In the genomic region with DNA sequence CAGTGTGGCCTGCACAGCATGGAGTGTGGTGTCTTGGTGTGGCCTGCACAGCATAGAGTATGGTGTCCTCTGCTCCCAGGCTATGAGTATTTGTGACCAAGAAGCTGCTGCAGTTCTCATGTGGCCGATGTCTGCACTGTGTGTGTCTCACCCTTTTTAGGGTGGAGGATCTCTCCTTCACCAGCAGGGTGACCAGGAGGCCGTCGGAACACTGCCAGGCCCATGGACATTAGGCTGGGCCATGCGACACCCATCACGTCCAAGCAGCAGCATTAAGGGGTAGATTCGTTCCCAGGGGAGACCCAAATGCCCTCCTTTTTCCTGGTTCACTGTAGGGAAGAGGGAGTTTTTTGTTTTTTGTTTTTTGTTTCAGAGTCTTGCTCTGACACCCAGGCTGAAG, we compare ENCODE assay signal across 29 cellular contexts.
DNase-seq lines count a peak whose midpoint lies in the region; ATAC-seq and TF ChIP-seq lines count a peak whose summit lies in the region.
"Had no signal": no experiment of that assay in that cellular context is flagged by ENCODE, and none has a peak within 500 bp of the region (broad histone marks: within the 10 kb centered on the region; RNA-seq: fewer than 3 reads in every experiment).

No MANE protein-coding gene starts in this region.

- H4K5ac ChIP-seq in IMR-90 (ENCODE audit: low read depth, low read length), result no peak overlapping the region

- H3K9me1 ChIP-seq in IMR-90 (ENCODE audit: insufficient read depth, low read length), result 0 out of 2 replicates have a peak, but pooled peaks cover 3% of the 10 kb centered on the region

- intact Hi-C loops in IMR-90 (cut with micrococcal nuclease), result no loop called here
- intact Hi-C loops in OCI-LY7 (cut with micrococcal nuclease; ENCODE audit: unreplicated experiment), result no loop called here

- peak; percentile 35 for DNase-seq in ELF-1 (ENCODE audit: low read depth, low spot score)
- no peak for DNase-seq in IMR-90
- DNase-seq in choroid plexus epithelial cell (ENCODE audit: low read depth), result no peak
- no peak for DNase-seq in mesothelial cell of epicardium (ENCODE audit: low spot score in 2 of 2, unreplicated experiment in 2 of 2)
- DNase-seq in NCI-H526 (lab: John Stamatoyannopoulos, UW), result no peak
- DNase-seq in NCI-H2171 treated with DMSO at 0.1 percent for 48 hours (lab: John Stamatoyannopoulos, UW), result no peak
- DNase-seq in OCI-LY7 (ENCODE audit: low spot score), result no peak
- DNase-seq: activated CD4-positive, alpha-beta memory T cell treated with anti-CD3 and anti-CD28 coated beads, Interleukin-2, amount 10 ng/mL, durations not matched to agents 7 days and 5 days; activated CD8-positive, alpha-beta memory T cell treated with anti-CD3 and anti-CD28 coated beads, Interleukin-2, amount 50 U/mL, for 4 hours; activated naive CD4-positive, alpha-beta T cell treated with anti-CD3 and anti-CD28 coated beads for 36 hours; BE2C; CD8-positive, alpha-beta T cell; cerebellar nuclear complex; esophagus squamous epithelium; foreskin keratinocyte; GM23248; heart left ventricle; mammary epithelial cell; NCI-H1105; NCI-H187; NCI-H2171; NCI-H510A; Peyer's patch; right lobe of liver; SIG-M5; spleen; thyroid gland had no signal

- H3K56ac ChIP-seq in IMR-90 (ENCODE audit: extremely low read depth, insufficient read depth, low read length), result no peak overlapping the region

- H3K4me2 ChIP-seq in IMR-90 (ENCODE audit: low read depth, low read length) (no peak overlapping the region), OCI-LY7 (ENCODE audit: low read length) (no peak overlapping the region)

- peak overlapping the region; percentile 49; the same call in 1 of the 3 replicates for H2BK15ac ChIP-seq in IMR-90 (ENCODE audit: low read depth, low read length)

- H3K9me3 ChIP-seq in IMR-90 (ENCODE audit: control insufficient read depth, insufficient read depth, low read length) (no peaks in the 10 kb centered on the region), OCI-LY7 (ENCODE audit: low read length) (no peaks in the 10 kb centered on the region)
- H3K9me3 ChIP-seq: BE2C, esophagus squamous epithelium, heart left ventricle, Peyer's patch, prostate gland, right lobe of liver, spleen, thyroid gland had no signal

- POLR2A ChIA-PET in IMR-90 (lab: Charles Lee; ENCODE audit: unreplicated experiment), result no interaction called here
- POLR2A ChIA-PET in OCI-LY7 (lab: Charles Lee), result no interaction called here

- ATAC-seq in IMR-90 (ENCODE audit: low read depth), result no peak
- ATAC-seq in HG03342 (IDR thresholded peaks at IDR 0.05; ENCODE audit: unreplicated experiment), result no peak
- ATAC-seq: CD8-positive, alpha-beta T cell; foreskin keratinocyte; heart left ventricle had no signal

- H3K27ac ChIP-seq in IMR-90 (ENCODE audit: insufficient read depth, low read length) (no peak overlapping the region), OCI-LY7 (ENCODE audit: low read depth, low read length, poor library complexity, severe bottlenecking) (no peak overlapping the region)
- H3K27ac ChIP-seq: esophagus squamous epithelium, foreskin keratinocyte, GM23248, heart left ventricle, Peyer's patch, prostate gland, right lobe of liver, spleen, thyroid gland had no signal

- H4K20me1 ChIP-seq in IMR-90 (ENCODE audit: insufficient read depth, low read length), result no peaks in the 10 kb centered on the region
- no peaks in the 10 kb centered on the region for H4K20me1 ChIP-seq in OCI-LY7 (ENCODE audit: insufficient read depth, low read length)

- no peak for TF ChIP-seq POLR2A in IMR-90 (IDR thresholded peaks at IDR 0.05; ENCODE audit: low read depth, low read length)

- peak overlapping the region; percentile 73 for H3K27ac Mint-ChIP-seq in mesothelial cell of epicardium
- H3K27ac Mint-ChIP-seq: activated CD4-positive, alpha-beta memory T cell treated with anti-CD3 and anti-CD28 coated beads, Interleukin-2, amount 10 ng/mL, durations not matched to agents 7 days and 5 days; activated naive CD4-positive, alpha-beta T cell treated with anti-CD3 and anti-CD28 coated beads for 36 hours; CD8-positive, alpha-beta T cell had no signal

- H4K8ac ChIP-seq in IMR-90 (ENCODE audit: low read depth in 2 of 2, low read length in 2 of 2), result peak overlapping the region in 1 of 2 experiments; percentile 47; a peak in 1 of 4 replicates

- CTCF ChIA-PET in IMR-90 (lab: Yijun Ruan, JAX), result interaction anchor here (0.7 kb wide), 1 partner anchor 765 kb away, joined by 5 read pairs; no protein-coding TSS in a partner anchor
- CTCF ChIA-PET in OCI-LY7 (lab: Charles Lee; ENCODE audit: unreplicated experiment), result no interaction called here

- peak overlapping the region; percentile 73 for H2AK5ac ChIP-seq in IMR-90 (ENCODE audit: low read depth, low read length)

- peak overlapping the region; percentile 65; the same call in 1 of the 2 replicates for H4K91ac ChIP-seq in IMR-90 (ENCODE audit: insufficient read depth, low read depth, low read length)

- H2AK9ac ChIP-seq in IMR-90 (replicated peaks; ENCODE audit: low read depth, low read length, poor library complexity), result peak overlapping the region; percentile 39

- H3K9me3 Mint-ChIP-seq in mesothelial cell of epicardium, result peaks cover 14% of the 10 kb centered on the region
- H3K9me3 Mint-ChIP-seq: activated naive CD4-positive, alpha-beta T cell treated with anti-CD3 and anti-CD28 coated beads for 36 hours; CD8-positive, alpha-beta T cell had no signal

- H3K4me1 ChIP-seq in IMR-90 (ENCODE audit: control insufficient read depth, insufficient read depth, low read length), result no peaks in the 10 kb centered on the region
- H3K4me1 ChIP-seq in OCI-LY7 (ENCODE audit: insufficient read depth, low read length, poor library complexity, severe bottlenecking), result no peaks in the 10 kb centered on the region
- H3K4me1 ChIP-seq: BE2C, esophagus squamous epithelium, heart left ventricle, Peyer's patch, prostate gland, right lobe of liver, spleen, thyroid gland had no signal

- no peaks in the 10 kb centered on the region for H3K36me3 ChIP-seq in IMR-90 (ENCODE audit: control insufficient read depth, insufficient read depth, low read length)
- no peaks in the 10 kb centered on the region for H3K36me3 ChIP-seq in OCI-LY7 (ENCODE audit: insufficient read depth, low read length)
- H3K36me3 ChIP-seq: BE2C, esophagus squamous epithelium, heart left ventricle, Peyer's patch, prostate gland, right lobe of liver, spleen, thyroid gland had no signal

- H3K18ac ChIP-seq in IMR-90 (ENCODE audit: low read depth, low read length), result no peak overlapping the region

- in situ Hi-C loops in IMR-90 (cut with MboI; ENCODE audit: low sequenced_read_pairs), result no loop called here

- 90% methylated on average over 6 of the region's 6 CpGs; no CpG with 5 or more reads in 1 of the 2 experiments for WGBS in IMR-90 (ENCODE audit: extremely low coverage in 2 of 2, insufficient read length in 1 of 2), 2 experiments

- TF ChIP-seq CTCF in IMR-90 (conservative IDR thresholded peaks at IDR 0.05; ENCODE audit: low read depth, low read length), result no peak
- TF ChIP-seq CTCF in choroid plexus epithelial cell (conservative IDR thresholded peaks at IDR 0.05; ENCODE audit: low read depth, low read length), result peak; percentile 4
- no peak for TF ChIP-seq CTCF in mesothelial cell of epicardium (IDR thresholded peaks at IDR 0.05; ENCODE audit: unreplicated experiment)
- no peak for TF ChIP-seq CTCF in OCI-LY7 (conservative IDR thresholded peaks at IDR 0.05; ENCODE audit: low read length)

- no peaks in the 10 kb centered on the region for H3K79me1 ChIP-seq in IMR-90 (ENCODE audit: low read depth in 1 of 2, low read length in 2 of 2)

- H3K4me1 Mint-ChIP-seq in mesothelial cell of epicardium, result peaks cover 17% of the 10 kb centered on the region
- H3K4me1 Mint-ChIP-seq: activated CD4-positive, alpha-beta memory T cell treated with anti-CD3 and anti-CD28 coated beads, Interleukin-2, amount 10 ng/mL, durations not matched to agents 7 days and 5 days had no signal

- no peaks in the 10 kb centered on the region for H3K27me3 ChIP-seq in IMR-90 (ENCODE audit: control insufficient read depth, insufficient read depth, low read length)
- H3K27me3 ChIP-seq: BE2C, foreskin keratinocyte, heart left ventricle, Peyer's patch, right lobe of liver, spleen, thyroid gland had no signal

- TF ChIP-seq RAD21 in IMR-90 (IDR thresholded peaks at IDR 0.05; ENCODE audit: low read length), result no peak

- H3K4ac ChIP-seq in IMR-90 (ENCODE audit: low read depth, low read length), result peak overlapping the region; percentile 73

- H2BK20ac ChIP-seq in IMR-90 (ENCODE audit: low read depth, low read length), result peak overlapping the region; percentile 68

- BruUV-seq in IMR-90 (replicated peaks; lab: Mats Ljungman, UMichigan) (no TSS peak), OCI-LY7 (replicated peaks; lab: Mats Ljungman, UMichigan) (no TSS peak)

- peak overlapping the region; percentile 14; the same call in 1 of the 2 replicates for H3K23ac ChIP-seq in IMR-90 (ENCODE audit: low read depth, low read length)

- no peaks in the 10 kb centered on the region for H3K9me2 ChIP-seq in OCI-LY7 (ENCODE audit: insufficient read depth, low read length)

- H3K4me3 Mint-ChIP-seq in mesothelial cell of epicardium, result no peak overlapping the region
- H3K4me3 Mint-ChIP-seq: activated CD4-positive, alpha-beta memory T cell treated with anti-CD3 and anti-CD28 coated beads, Interleukin-2, amount 10 ng/mL, durations not matched to agents 7 days and 5 days; activated naive CD4-positive, alpha-beta T cell treated with anti-CD3 and anti-CD28 coated beads for 36 hours; CD8-positive, alpha-beta T cell had no signal

- H3K27me3 Mint-ChIP-seq in mesothelial cell of epicardium (ENCODE audit: low read depth), result no peaks in the 10 kb centered on the region

- H2BK120ac ChIP-seq in IMR-90 (ENCODE audit: low read depth, low read length), result peak overlapping the region; percentile 76

- H3K4me3 ChIP-seq in IMR-90 (ENCODE audit: insufficient read depth, low read depth, low read length), result no peak overlapping the region
- H3K4me3 ChIP-seq in choroid plexus epithelial cell (ENCODE audit: low read depth, low read length), result no peak overlapping the region
- H3K4me3 ChIP-seq in OCI-LY7 (ENCODE audit: low read depth, low read length, poor library complexity, severe bottlenecking), result no peak overlapping the region
- H3K4me3 ChIP-seq: esophagus squamous epithelium, GM23248, heart left ventricle, Peyer's patch, prostate gland, right lobe of liver, spleen, thyroid gland had no signal

- no peaks in the 10 kb centered on the region for H3K79me2 ChIP-seq in OCI-LY7 (ENCODE audit: insufficient read depth, low read depth, low read length)

- H2BK5ac ChIP-seq in IMR-90 (ENCODE audit: low read depth, low read length, poor library complexity, severe bottlenecking), result no peak overlapping the region

- H3K9ac ChIP-seq in IMR-90 (ENCODE audit: low read depth, low read length), result no peak overlapping the region
- H3K9ac ChIP-seq: GM23248 had no signal

- H3K36me3 Mint-ChIP-seq in mesothelial cell of epicardium, result peaks cover 4% of the 10 kb centered on the region
- H3K36me3 Mint-ChIP-seq: CD8-positive, alpha-beta T cell had no signal

- peak overlapping the region; percentile 74; the same call in 1 of the 2 replicates for H3K14ac ChIP-seq in IMR-90 (replicated peaks; ENCODE audit: low read depth, low read length)

- peak overlapping the region; percentile 78 for H2AFZ ChIP-seq in IMR-90 (replicated peaks; ENCODE audit: low read length, poor library complexity)
- no peak overlapping the region for H2AFZ ChIP-seq in OCI-LY7 (ENCODE audit: low read length)
- H2AFZ ChIP-seq: GM23248 had no signal

- dilution Hi-C loops in IMR-90 (cut with HindIII; ENCODE audit: low sequenced_read_pairs, unreplicated experiment), result no loop called here
